In the genomic region with DNA sequence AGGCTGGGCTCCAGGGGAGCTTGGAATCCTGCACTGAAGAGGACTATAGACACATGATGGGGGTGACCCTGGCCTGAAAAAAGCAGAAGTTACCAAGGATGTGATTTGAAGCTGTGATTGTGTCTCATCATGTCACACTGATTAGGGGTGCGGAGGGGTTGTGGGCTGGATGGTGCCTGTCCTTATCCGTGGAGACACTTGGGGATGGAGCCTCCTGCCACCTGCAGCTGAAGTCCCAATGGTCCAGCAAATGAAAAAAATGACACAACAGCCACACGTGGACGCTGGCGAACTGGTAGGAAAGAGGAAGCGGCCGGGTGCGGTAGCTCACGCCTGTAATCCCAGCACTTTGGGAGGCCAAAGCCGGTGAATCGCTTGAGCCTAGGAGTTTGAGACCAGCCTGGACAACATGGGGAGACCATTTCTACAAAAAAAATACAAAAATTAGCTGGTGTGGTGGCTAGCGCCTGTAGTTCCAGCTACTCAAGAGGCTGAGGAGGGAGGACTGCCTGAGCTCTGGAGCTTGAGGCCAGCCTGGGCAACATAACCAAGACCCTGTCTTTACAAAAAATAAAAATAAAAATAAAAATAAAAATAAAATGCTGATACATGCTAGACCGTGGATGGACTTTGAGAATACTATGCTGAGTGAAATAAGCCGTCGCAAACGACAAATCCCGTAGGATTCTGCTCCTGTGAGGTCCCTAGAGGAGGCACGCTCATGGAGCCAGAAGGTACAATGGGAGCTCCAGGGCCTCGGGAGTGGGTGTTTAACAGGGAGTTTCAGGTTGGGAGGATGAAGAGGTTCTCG, we compare ENCODE assay signal across 6 cellular contexts. TPM values are rescaled to one million over a fixed set of nuclear protein-coding genes. Genes with fewer than 3 reads are reported as not detected.
DNase-seq lines count a peak whose midpoint lies in the region; ATAC-seq, FAIRE-seq and TF ChIP-seq lines count a peak whose summit lies in the region.

No MANE protein-coding gene starts in this region.

- POLR2A ChIA-PET in A549 (lab: Yijun Ruan, JAX) = interaction anchor here (0.6 to 3.4 kb wide), 20 partner anchors 9 to 293 kb away, joined by 3 to 35 read pairs (median 6); a partner anchor contains a TSS

- no peak for TF ChIP-seq EP300 in A549 (IDR thresholded peaks at IDR 0.05)

- H3K4me3 ChIP-seq in A549 = peak overlapping the region; percentile 50
- peak overlapping the region; percentile 65 for H3K4me3 ChIP-seq in choroid plexus epithelial cell (ENCODE audit: low read depth, low read length)
- peak overlapping the region; percentile 67 to 92 for H3K4me3 ChIP-seq in prostate gland

- peak overlapping the region; percentile 87 for H3K4me2 ChIP-seq in A549

- no peak for TF ChIP-seq CTCF in A549 (IDR thresholded peaks at IDR 0.05)
- no peak for TF ChIP-seq CTCF in choroid plexus epithelial cell (conservative IDR thresholded peaks at IDR 0.05; ENCODE audit: low read depth, low read length)
- no peak for TF ChIP-seq CTCF in prostate gland (IDR thresholded peaks at IDR 0.05)

- no peak for TF ChIP-seq RAD21 in A549 (conservative IDR thresholded peaks at IDR 0.05 in 1 of 2, IDR thresholded peaks at IDR 0.05 in 1 of 2)

- H3K27ac ChIP-seq in A549 (peak overlapping the region; percentile 79 to 88), prostate gland (peak overlapping the region; percentile 92 to 99)

- no peaks in the 10 kb centered on the region for H3K27me3 ChIP-seq in prostate gland (replicated peaks; ENCODE audit: insufficient read depth)

- no peaks in the 10 kb centered on the region for H3K9me3 ChIP-seq in A549
- H3K9me3 ChIP-seq in prostate gland = no peaks in the 10 kb centered on the region

- CTCF ChIA-PET in A549 (lab: Yijun Ruan, JAX) = interaction anchor here (0.6 to 7.4 kb wide), 22 partner anchors 10 to 350 kb away, joined by 3 to 89 read pairs (median 5); no protein-coding TSS in a partner anchor

- no peak for FAIRE-seq in A549 (lab: Jason Lieb, UNC)

- DNase-seq in A549 (ENCODE audit: low read depth in 1 of 2, low spot score in 1 of 2) (no peak), choroid plexus epithelial cell (ENCODE audit: low read depth) (no peak), prostate gland (ENCODE audit: low spot score) (no peak), iPS-NIHi7 (ENCODE audit: extremely low spot score) (no peak)

- intact Hi-C loops in prostate gland (cut with DNase I) = loop anchor here (10.0 kb wide), 1 partner anchor 320 kb away; a partner anchor contains a TSS

- H3K36me3 ChIP-seq in prostate gland = no peaks in the 10 kb centered on the region

- TF ChIP-seq POLR2A in A549 (IDR thresholded peaks at IDR 0.05; ENCODE audit: low read length) (no peak), prostate gland (IDR thresholded peaks at IDR 0.05) (no peak)

- H3K4me1 ChIP-seq in A549 (peaks cover 11% of the 10 kb centered on the region; the same call in 2 of the 3 replicates), prostate gland (replicated peaks) (peaks cover 5% of the 10 kb centered on the region)

- ATAC-seq in A549 = peak; percentile 9 to 25
- peak; percentile 1 for ATAC-seq in HG03439 (IDR thresholded peaks at IDR 0.05; ENCODE audit: unreplicated experiment)
- no peak for ATAC-seq in GM21619 (IDR thresholded peaks at IDR 0.05; ENCODE audit: unreplicated experiment)

- 54% methylated on average over 20 of the region's 20 CpGs for WGBS in A549 (ENCODE audit: missing lambda C conversion rate)
- WGBS in prostate gland = 56% methylated on average over 20 of the region's 20 CpGs

TF ChIP-seq in A549, 52 proteins besides CTCF, POLR2A, EP300 and RAD21:
- TF ChIP-seq ZNF302 (CRISPR knock-in tag; IDR thresholded peaks at IDR 0.05) (no peak), FOSL2 (IDR thresholded peaks at IDR 0.05) (no peak), FOSL2 (CRISPR knock-in tag; IDR thresholded peaks at IDR 0.05) (no peak), NPAS2 (CRISPR knock-in tag; IDR thresholded peaks at IDR 0.05; ENCODE audit: borderline replicate concordance) (no peak), PHF8 (IDR thresholded peaks at IDR 0.05; ENCODE audit: borderline replicate concordance, low read depth) (no peak; the same call in 1 of the 2 replicates), TP53 (CRISPR knock-in tag; IDR thresholded peaks at IDR 0.05) (no peak), CBX8 (IDR thresholded peaks at IDR 0.05) (no peak), FOXS1 (CRISPR knock-in tag; IDR thresholded peaks at IDR 0.05) (no peak), CHD4 (IDR thresholded peaks at IDR 0.05; ENCODE audit: borderline replicate concordance) (no peak), SREBF2 (IDR thresholded peaks at IDR 0.05) (no peak), CEBPB (IDR thresholded peaks at IDR 0.05) (no peak), RCOR1 (IDR thresholded peaks at IDR 0.05; ENCODE audit: low read depth, low read length) (no peak), ZC3H11A (IDR thresholded peaks at IDR 0.05) (no peak), EHF (CRISPR knock-in tag; IDR thresholded peaks at IDR 0.05) (no peak), TFCP2L1 (CRISPR knock-in tag; IDR thresholded peaks at IDR 0.05) (no peak), BHLHE40 (IDR thresholded peaks at IDR 0.05; ENCODE audit: low read depth, low read length) (no peak), JUNB (IDR thresholded peaks at IDR 0.05) (no peak), EHMT2 (IDR thresholded peaks at IDR 0.05; ENCODE audit: low read depth) (no peak)
- TF ChIP-seq, protein P1, sequence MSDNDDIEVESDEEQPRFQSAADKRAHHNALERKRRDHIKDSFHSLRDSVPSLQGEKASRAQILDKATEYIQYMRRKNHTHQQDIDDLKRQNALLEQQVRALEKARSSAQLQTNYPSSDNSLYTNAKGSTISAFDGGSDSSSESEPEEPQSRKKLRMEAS (IDR thresholded peaks at IDR 0.05) = no peak
- TF ChIP-seq, protein P2, sequence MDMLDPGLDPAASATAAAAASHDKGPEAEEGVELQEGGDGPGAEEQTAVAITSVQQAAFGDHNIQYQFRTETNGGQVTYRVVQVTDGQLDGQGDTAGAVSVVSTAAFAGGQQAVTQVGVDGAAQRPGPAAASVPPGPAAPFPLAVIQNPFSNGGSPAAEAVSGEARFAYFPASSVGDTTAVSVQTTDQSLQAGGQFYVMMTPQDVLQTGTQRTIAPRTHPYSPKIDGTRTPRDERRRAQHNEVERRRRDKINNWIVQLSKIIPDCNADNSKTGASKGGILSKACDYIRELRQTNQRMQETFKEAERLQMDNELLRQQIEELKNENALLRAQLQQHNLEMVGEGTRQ (IDR thresholded peaks at IDR 0.05) = no peak
- TF ChIP-seq, protein P3, sequence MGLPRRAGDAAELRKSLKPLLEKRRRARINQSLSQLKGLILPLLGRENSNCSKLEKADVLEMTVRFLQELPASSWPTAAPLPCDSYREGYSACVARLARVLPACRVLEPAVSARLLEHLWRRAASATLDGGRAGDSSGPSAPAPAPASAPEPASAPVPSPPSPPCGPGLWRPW (IDR thresholded peaks at IDR 0.05) = no peak
TF ChIP-seq in A549: peak in this region for 0.

RNA-seq across cellular contexts. Expression of a gene that starts 0.8 kb away (rescaled TPM):
- polyA plus RNA-seq in A549 (2011; rRNA removed) (1.5 TPM in 2 replicates), A549 (2017; fragmentation: RNase III; extraction: RNeasy Plus Mini Kit Qiagen cat#74134 plus additional on column Dnase treatment) (2.2 to 3.1 TPM (median 2.6 TPM) in 3 replicates)
- polyA plus RNA-seq in A549 (2012; cell fraction: cytosol; rRNA removed) = 2.8 and 4.7 TPM in 2 replicates
- 8.0 and 9.4 TPM in 2 replicates for polyA plus RNA-seq in A549 (2012; cell fraction: nucleus; rRNA removed)
- polyA minus RNA-seq in A549 (2011; rRNA and poly(A)+ RNA removed) = 1.9 and 2.4 TPM in 2 replicates
- 10 to 100 TPM in 1 of 2 donors, 1 to 10 TPM in 1; 5.6 to 17.4 TPM for total RNA-seq in prostate gland

RNA-seq across cellular contexts. Expression of a gene that starts 15.0 kb away (rescaled TPM):
- polyA plus RNA-seq in A549 (2011; rRNA removed) (0.09 and 0.12 TPM in 2 replicates), A549 (2017; fragmentation: RNase III; extraction: RNeasy Plus Mini Kit Qiagen cat#74134 plus additional on column Dnase treatment) (0.37 to 0.48 TPM (median 0.40 TPM) in 3 replicates)
- polyA plus RNA-seq in A549 (2012; cell fraction: cytosol; rRNA removed) = 0.30 and 0.36 TPM in 2 replicates
- 0.32 and 1.1 TPM in 2 replicates for polyA plus RNA-seq in A549 (2012; cell fraction: nucleus; rRNA removed)
- 0.12 and 0.34 TPM in 2 replicates for polyA minus RNA-seq in A549 (2011; rRNA and poly(A)+ RNA removed)
- total RNA-seq in prostate gland = 1 to 10 TPM; 1.9 to 4.1 TPM

RNA-seq across cellular contexts. Expression of a gene that starts 24.7 kb away (rescaled TPM):
- polyA plus RNA-seq in A549 (2011; rRNA removed) (65.2 and 88.9 TPM in 2 replicates), A549 (2017; fragmentation: RNase III; extraction: RNeasy Plus Mini Kit Qiagen cat#74134 plus additional on column Dnase treatment) (106 to 109 TPM (median 107 TPM) in 3 replicates)
- 267 and 296 TPM in 2 replicates for polyA plus RNA-seq in A549 (2012; cell fraction: cytosol; rRNA removed)
- 225 and 294 TPM in 2 replicates for polyA plus RNA-seq in A549 (2012; cell fraction: nucleus; rRNA removed)
- polyA minus RNA-seq in A549 (2011; rRNA and poly(A)+ RNA removed) = 32.6 and 39.4 TPM in 2 replicates
- total RNA-seq in prostate gland = 100 to 1,000 TPM; 250 to 458 TPM

RNA-seq across cellular contexts. Expression of a gene that starts 43.1 kb away (rescaled TPM):
- polyA plus RNA-seq in A549 (2011; rRNA removed) (3.1 and 5.7 TPM in 2 replicates), A549 (2017; fragmentation: RNase III; extraction: RNeasy Plus Mini Kit Qiagen cat#74134 plus additional on column Dnase treatment) (5.7 to 6.8 TPM (median 6.5 TPM) in 3 replicates)
- polyA plus RNA-seq in A549 (2012; cell fraction: cytosol; rRNA removed) = 4.9 and 6.5 TPM in 2 replicates
- 42.9 and 51.7 TPM in 2 replicates for polyA plus RNA-seq in A549 (2012; cell fraction: nucleus; rRNA removed)
- 9.9 and 13.6 TPM in 2 replicates for polyA minus RNA-seq in A549 (2011; rRNA and poly(A)+ RNA removed)
- 10 to 100 TPM; 34.3 to 45.2 TPM for total RNA-seq in prostate gland

RNA-seq across cellular contexts. Expression of a gene that starts 55.7 kb away (rescaled TPM):
- 54.2 and 59.7 TPM in 2 replicates for polyA plus RNA-seq in A549 (2011; rRNA removed)
- polyA plus RNA-seq in A549 (2012; cell fraction: cytosol; rRNA removed) = 174 and 197 TPM in 2 replicates
- polyA plus RNA-seq in A549 (2012; cell fraction: nucleus; rRNA removed) = 155 and 261 TPM in 2 replicates
- 74.2 to 80.0 TPM (median 75.6 TPM) in 3 replicates for polyA plus RNA-seq in A549 (2017; fragmentation: RNase III; extraction: RNeasy Plus Mini Kit Qiagen cat#74134 plus additional on column Dnase treatment)
- polyA minus RNA-seq in A549 (2011; rRNA and poly(A)+ RNA removed) = 26.8 and 28.5 TPM in 2 replicates
- total RNA-seq in prostate gland = 100 to 1,000 TPM; 120 to 136 TPM
